16 cellular contexts compared by ENCODE assay signal in the genomic region with DNA sequence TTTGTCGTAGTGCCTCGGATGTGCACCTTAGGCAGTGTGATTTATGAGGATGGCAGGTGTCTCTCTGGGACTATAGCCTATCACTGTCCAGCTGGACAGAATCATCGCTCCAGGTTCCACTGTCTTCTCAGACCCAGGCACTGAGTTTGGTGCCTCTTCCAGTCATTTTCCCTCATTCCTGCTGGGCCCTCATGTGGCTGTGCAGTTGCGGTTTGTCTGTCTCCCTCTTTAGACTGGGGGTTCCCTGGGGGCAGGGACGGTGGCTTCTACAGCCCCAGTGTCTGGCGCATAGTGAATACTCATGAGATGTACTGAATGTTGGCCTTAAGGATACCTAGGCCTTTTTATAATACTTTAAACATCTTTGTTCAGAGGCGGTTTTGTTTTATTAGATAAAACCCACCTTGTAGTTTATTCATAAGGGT. TPM values are rescaled to one million over a fixed set of nuclear protein-coding genes. Genes with fewer than 3 reads are reported as not detected.
DNase-seq lines count a peak whose midpoint lies in the region; TF ChIP-seq lines count a peak whose summit lies in the region.
"Had no signal": no experiment of that assay in that cellular context is flagged by ENCODE, and none has a peak within 500 bp of the region (broad histone marks: within the 10 kb centered on the region; RNA-seq: fewer than 3 reads in every experiment).

No MANE protein-coding gene starts in this region.

- H3K4me3 ChIP-seq in BLaER1 (peak overlapping the region; percentile 70), GM12864 (ENCODE audit: low read depth, low read length) (peak overlapping the region; percentile 58), mucosa of rectum (ENCODE audit: low read length in 2 of 2) (peak overlapping the region; percentile 28 to 82), testis (no peak overlapping the region)
- H3K4me3 ChIP-seq: adrenal gland, SJCRH30 had no signal

- H3K9ac ChIP-seq in BLaER1, result peak overlapping the region; percentile 86
- peak overlapping the region in 1 of 2 donors; percentile 44 for H3K9ac ChIP-seq in mucosa of rectum (ENCODE audit: low read depth in 1 of 2, low read length in 2 of 2)

- peaks cover 74% of the 10 kb centered on the region for H3K4me1 Mint-ChIP-seq in activated CD4-positive, alpha-beta memory T cell treated with anti-CD3 and anti-CD28 coated beads, Interleukin-2, amount 10 ng/mL, durations not matched to agents 7 days and 5 days
- H3K4me1 Mint-ChIP-seq in osteocyte (ENCODE audit: unreplicated experiment), result peaks cover 15% of the 10 kb centered on the region
- H3K4me1 Mint-ChIP-seq in endothelial cell (ENCODE audit: unreplicated experiment), result peaks cover 13% of the 10 kb centered on the region

- H3K27ac ChIP-seq in BLaER1 (peak overlapping the region; percentile 93), mucosa of rectum (ENCODE audit: low read depth in 2 of 2, low read length in 2 of 2) (no peak overlapping the region), testis (no peak overlapping the region)
- H3K27ac ChIP-seq: adrenal gland, C4-2B, SJCRH30 had no signal

- DNase-seq in GM12864 (ENCODE audit: low read depth), result no peak
- DNase-seq in activated CD4-positive, alpha-beta memory T cell treated with anti-CD3 and anti-CD28 coated beads, Interleukin-2, amount 10 ng/mL, durations not matched to agents 7 days and 5 days, result no peak
- DNase-seq in testis, result no peak
- DNase-seq in osteocyte (ENCODE audit: extremely low spot score, unreplicated experiment), result no peak
- DNase-seq in endothelial cell (ENCODE audit: low spot score), result no peak
- no peak for DNase-seq in 8988T
- DNase-seq: dermis blood vessel endothelial cell, foreskin melanocyte, NCI-H1417 treated with DMSO at 0.1 percent for 48 hours had no signal

- peak overlapping the region; percentile 88 for H3K4me2 ChIP-seq in BLaER1

- H3K4me1 ChIP-seq in BLaER1 (peaks cover 77% of the 10 kb centered on the region), mucosa of rectum (ENCODE audit: control insufficient read depth in 2 of 2, insufficient read depth in 2 of 2, low read length in 2 of 2) (peaks cover 3 to 12% of the 10 kb centered on the region in 2 donors), testis (no peaks in the 10 kb centered on the region)

- no peaks in the 10 kb centered on the region for H3K9me3 Mint-ChIP-seq in activated CD4-positive, alpha-beta memory T cell treated with anti-CD3 and anti-CD28 coated beads, Interleukin-2, amount 10 ng/mL, durations not matched to agents 7 days and 5 days
- H3K9me3 Mint-ChIP-seq in osteocyte (ENCODE audit: unreplicated experiment) (peaks cover 7% of the 10 kb centered on the region), endothelial cell (ENCODE audit: unreplicated experiment) (no peaks in the 10 kb centered on the region)

- H3K4me3 Mint-ChIP-seq in activated CD4-positive, alpha-beta memory T cell treated with anti-CD3 and anti-CD28 coated beads, Interleukin-2, amount 10 ng/mL, durations not matched to agents 7 days and 5 days, result peak overlapping the region; percentile 83
- H3K4me3 Mint-ChIP-seq in osteocyte (ENCODE audit: unreplicated experiment), result no peak overlapping the region
- H3K4me3 Mint-ChIP-seq in endothelial cell (ENCODE audit: unreplicated experiment), result no peak overlapping the region
- H3K4me3 Mint-ChIP-seq: WTC11 had no signal

- H3K9me3 ChIP-seq in BLaER1 (peaks cover 11% of the 10 kb centered on the region), mucosa of rectum (ENCODE audit: control insufficient read depth in 2 of 2, low read length in 2 of 2) (no peaks in the 10 kb centered on the region), testis (no peaks in the 10 kb centered on the region)
- H3K9me3 ChIP-seq: adrenal gland had no signal

- TF ChIP-seq CTCF in GM12864 (IDR thresholded peaks at IDR 0.05; ENCODE audit: low read depth, low read length, missing control alignments), result no peak
- no peak for TF ChIP-seq CTCF in testis (IDR thresholded peaks at IDR 0.05)
- no peak for TF ChIP-seq CTCF in osteocyte (IDR thresholded peaks at IDR 0.05)
- no peak for TF ChIP-seq CTCF in endothelial cell (IDR thresholded peaks at IDR 0.05; ENCODE audit: unreplicated experiment)

- peak overlapping the region; percentile 81 for H3K27ac Mint-ChIP-seq in activated CD4-positive, alpha-beta memory T cell treated with anti-CD3 and anti-CD28 coated beads, Interleukin-2, amount 10 ng/mL, durations not matched to agents 7 days and 5 days
- H3K27ac Mint-ChIP-seq in osteocyte (ENCODE audit: unreplicated experiment) (no peak overlapping the region), endothelial cell (ENCODE audit: unreplicated experiment) (no peak overlapping the region)
- H3K27ac Mint-ChIP-seq: WTC11 had no signal

- H3K27me3 ChIP-seq in BLaER1 (no peaks in the 10 kb centered on the region), mucosa of rectum (ENCODE audit: control insufficient read depth in 2 of 2, insufficient read depth in 2 of 2, low read length in 2 of 2) (no peaks in the 10 kb centered on the region), testis (no peaks in the 10 kb centered on the region)
- H3K27me3 ChIP-seq: adrenal gland, SJCRH30 had no signal

- no peaks in the 10 kb centered on the region for H3K27me3 Mint-ChIP-seq in activated CD4-positive, alpha-beta memory T cell treated with anti-CD3 and anti-CD28 coated beads, Interleukin-2, amount 10 ng/mL, durations not matched to agents 7 days and 5 days
- H3K27me3 Mint-ChIP-seq in osteocyte (ENCODE audit: unreplicated experiment) (no peaks in the 10 kb centered on the region), endothelial cell (ENCODE audit: unreplicated experiment) (no peaks in the 10 kb centered on the region)

- POLR2A ChIA-PET in activated CD4-positive, alpha-beta memory T cell treated with anti-CD3 and anti-CD28 coated beads, Interleukin-2, amount 10 ng/mL, durations not matched to agents 7 days and 5 days (lab: Charles Lee), result interaction anchor here (0.6 to 12.4 kb wide), 17 partner anchors 9 to 390 kb away, joined by 3 to 412 read pairs (median 5); a partner anchor contains a TSS

- WGBS in testis, 2 donors, result 74 to 93% methylated on average over 7 of the region's 7 CpGs

- peaks cover 42% of the 10 kb centered on the region for H4K20me1 ChIP-seq in BLaER1

- TF ChIP-seq POLR2A in testis (IDR thresholded peaks at IDR 0.05), result no peak

- intact Hi-C loops in testis (cut with DNase I; ENCODE audit: low total_unique reads), result no loop called here

- CTCF ChIA-PET in activated CD4-positive, alpha-beta memory T cell treated with anti-CD3 and anti-CD28 coated beads, Interleukin-2, amount 10 ng/mL, durations not matched to agents 7 days and 5 days (lab: Charles Lee), result interaction anchor here (1.0 to 4.3 kb wide), 6 partner anchors 25 to 107 kb away, joined by 3 to 36 read pairs (median 4); a partner anchor contains a TSS

- peaks cover 76% of the 10 kb centered on the region for H3K36me3 Mint-ChIP-seq in activated CD4-positive, alpha-beta memory T cell treated with anti-CD3 and anti-CD28 coated beads, Interleukin-2, amount 10 ng/mL, durations not matched to agents 7 days and 5 days (ENCODE audit: low read depth)
- H3K36me3 Mint-ChIP-seq in osteocyte (ENCODE audit: unreplicated experiment) (peaks cover 22% of the 10 kb centered on the region), endothelial cell (ENCODE audit: low read depth, unreplicated experiment) (peaks cover 7% of the 10 kb centered on the region)

- peaks cover 43% of the 10 kb centered on the region for H3K36me3 ChIP-seq in BLaER1
- H3K36me3 ChIP-seq in mucosa of rectum (ENCODE audit: control insufficient read depth in 2 of 2, insufficient read depth in 2 of 2, low read length in 2 of 2), result peaks cover 2 to 3% of the 10 kb centered on the region in 2 donors
- no peaks in the 10 kb centered on the region for H3K36me3 ChIP-seq in testis (ENCODE audit: low read depth, missing control alignments)
- H3K36me3 ChIP-seq: adrenal gland had no signal

RNA-seq across cellular contexts. Expression of a gene that starts 28.9 kb away (rescaled TPM):
- 100 to 1,000 TPM; 130 to 134 TPM for total RNA-seq in activated CD4-positive, alpha-beta memory T cell treated with anti-CD3 and anti-CD28 coated beads, Interleukin-2, amount 10 ng/mL, durations not matched to agents 7 days and 5 days
- total RNA-seq in testis (10 to 100 TPM; 85.4 to 95.1 TPM), osteocyte (41.4 and 42.3 TPM in 2 replicates), endothelial cell (ENCODE audit: unreplicated experiment) (59.8 TPM)
- polyA plus RNA-seq in testis (ENCODE audit: insufficient read depth, low read depth, low replicate concordance), result 57.6 TPM

RNA-seq across cellular contexts. Expression of a gene that starts 50.1 kb away (rescaled TPM):
- total RNA-seq in activated CD4-positive, alpha-beta memory T cell treated with anti-CD3 and anti-CD28 coated beads, Interleukin-2, amount 10 ng/mL, durations not matched to agents 7 days and 5 days, result 100 to 1,000 TPM; 572 to 576 TPM
- 1 to 10 TPM in 1 of 2 donors, under 1 TPM in 1; 0.63 to 1.7 TPM for total RNA-seq in testis
- polyA plus RNA-seq in testis (ENCODE audit: insufficient read depth, low read depth, low replicate concordance), result 2.5 TPM
- total RNA-seq in osteocyte, result 0.05 TPM in 1 of 2 replicates, not detected in the other
- total RNA-seq in endothelial cell (ENCODE audit: unreplicated experiment), result 0.13 TPM
- total RNA-seq: H4 had no signal

RNA-seq across cellular contexts. Expression of a gene that starts 59.8 kb away (rescaled TPM):
- total RNA-seq in activated CD4-positive, alpha-beta memory T cell treated with anti-CD3 and anti-CD28 coated beads, Interleukin-2, amount 10 ng/mL, durations not matched to agents 7 days and 5 days, result under 1 TPM in 1 of 2 experiments, not detected in 1; 0.60 TPM
- 10 to 100 TPM in 1 of 2 donors, 1 to 10 TPM in 1; 6.9 to 12.0 TPM for total RNA-seq in testis
- 8.7 TPM for polyA plus RNA-seq in testis (ENCODE audit: insufficient read depth, low read depth, low replicate concordance)
- total RNA-seq in osteocyte, result 9.6 and 10.5 TPM in 2 replicates
- 3.5 TPM for total RNA-seq in endothelial cell (ENCODE audit: unreplicated experiment)

Comparison
In these comparisons a context has a peak if more than half of its experiments do, and no peak if none do; other contexts are left out.
1. H3K4me3 ChIP-seq: peak in BLaER1 (single experiment), GM12864 (single experiment) and mucosa of rectum (2 of 2); none in testis (0 of 2).
2. RNA of a gene that starts 50.1 kb away (total RNA-seq): 572 to 576 TPM in activated CD4-positive, alpha-beta memory T cell treated with anti-CD3 and anti-CD28 coated beads, Interleukin-2, amount 10 ng/mL, durations not matched to agents 7 days and 5 days; 0.63 to 1.7 TPM in testis, 0.13 TPM in endothelial cell (single experiment) and 0.05 TPM in osteocyte; every median in the first group is over 100 times any median in the second.